Comparison of ENCODE assay signal across 22 cellular contexts in genomic region chr7:65892169-65892568, GRCh38.
"Had no signal": no experiment of that assay in that cellular context is flagged by ENCODE, and none has a peak within 500 bp of the region (broad histone marks: within the 10 kb centered on the region; RNA-seq: fewer than 3 reads in every experiment).

No MANE protein-coding gene starts in this region.

- H3K27ac Mint-ChIP-seq: activated CD4-positive, alpha-beta T cell treated with anti-CD3 and anti-CD28 coated beads for 36 hours; activated CD8-positive, alpha-beta T cell treated with anti-CD3 and anti-CD28 coated beads for 36 hours; activated naive CD8-positive, alpha-beta T cell treated with anti-CD3 and anti-CD28 coated beads, Interleukin-2, amount 10 ng/mL, durations not matched to agents 7 days and 5 days; activated T-cell treated with anti-CD3 and anti-CD28 coated beads, Interleukin-2, amount 50 U/mL, for 72 hours; T-cell had no signal

- DNase-seq: activated CD4-positive, alpha-beta T cell treated with anti-CD3 and anti-CD28 coated beads for 36 hours; activated CD4-positive, alpha-beta T cell treated with anti-CD3 and anti-CD28 coated beads, Interleukin-2, amount 50 U/mL, for 1 hour; activated CD8-positive, alpha-beta memory T cell treated with anti-CD3 and anti-CD28 coated beads, Interleukin-2, amount 50 U/mL, for 4 hours; activated CD8-positive, alpha-beta T cell treated with anti-CD3 and anti-CD28 coated beads for 36 hours; activated naive CD4-positive, alpha-beta T cell treated with anti-CD3 and anti-CD28 coated beads, Interleukin-2, amount 50 U/mL, for 16 hours; activated naive CD8-positive, alpha-beta T cell treated with anti-CD3 and anti-CD28 coated beads, Interleukin-2, amount 10 ng/mL, durations not matched to agents 7 days and 5 days; activated T-cell treated with anti-CD3 and anti-CD28 coated beads, Interleukin-2, amount 50 U/mL, for 72 hours; anterior cingulate cortex; KG1; NCI-H1092; NCI-H1417; NCI-H1694; NCI-H2029; NCI-H2107; NCI-H2171 treated with DMSO at 0.1 percent for 48 hours; NCI-H226; NCI-H526; NCI-H82; T-cell had no signal

- ATAC-seq: activated CD4-positive, alpha-beta T cell treated with anti-CD3 and anti-CD28 coated beads for 36 hours; activated CD8-positive, alpha-beta T cell treated with anti-CD3 and anti-CD28 coated beads for 36 hours; activated T-cell treated with anti-CD3 and anti-CD28 coated beads, Interleukin-2, amount 50 U/mL, for 72 hours; T-cell had no signal

- H3K27ac ChIP-seq: adrenal gland, SK-N-MC, VCaP had no signal

- H3K4me3 ChIP-seq: adrenal gland, SK-N-MC had no signal

- H3K27me3 ChIP-seq: adrenal gland had no signal

- H3K27me3 Mint-ChIP-seq: activated CD4-positive, alpha-beta T cell treated with anti-CD3 and anti-CD28 coated beads for 36 hours; activated CD8-positive, alpha-beta T cell treated with anti-CD3 and anti-CD28 coated beads for 36 hours; activated naive CD8-positive, alpha-beta T cell treated with anti-CD3 and anti-CD28 coated beads, Interleukin-2, amount 10 ng/mL, durations not matched to agents 7 days and 5 days; T-cell had no signal

- H3K36me3 ChIP-seq: adrenal gland had no signal

- H3K9me3 ChIP-seq: adrenal gland had no signal

- H3K9me3 Mint-ChIP-seq: activated CD8-positive, alpha-beta T cell treated with anti-CD3 and anti-CD28 coated beads for 36 hours; activated naive CD8-positive, alpha-beta T cell treated with anti-CD3 and anti-CD28 coated beads, Interleukin-2, amount 10 ng/mL, durations not matched to agents 7 days and 5 days; activated T-cell treated with anti-CD3 and anti-CD28 coated beads, Interleukin-2, amount 50 U/mL, for 72 hours; T-cell had no signal

- H3K4me3 Mint-ChIP-seq: activated CD4-positive, alpha-beta T cell treated with anti-CD3 and anti-CD28 coated beads for 36 hours; activated CD8-positive, alpha-beta T cell treated with anti-CD3 and anti-CD28 coated beads for 36 hours; activated naive CD8-positive, alpha-beta T cell treated with anti-CD3 and anti-CD28 coated beads, Interleukin-2, amount 10 ng/mL, durations not matched to agents 7 days and 5 days; activated T-cell treated with anti-CD3 and anti-CD28 coated beads, Interleukin-2, amount 50 U/mL, for 72 hours; T-cell had no signal
